Comparison of ENCODE assay signal across 9 cellular contexts in the genomic region with DNA sequence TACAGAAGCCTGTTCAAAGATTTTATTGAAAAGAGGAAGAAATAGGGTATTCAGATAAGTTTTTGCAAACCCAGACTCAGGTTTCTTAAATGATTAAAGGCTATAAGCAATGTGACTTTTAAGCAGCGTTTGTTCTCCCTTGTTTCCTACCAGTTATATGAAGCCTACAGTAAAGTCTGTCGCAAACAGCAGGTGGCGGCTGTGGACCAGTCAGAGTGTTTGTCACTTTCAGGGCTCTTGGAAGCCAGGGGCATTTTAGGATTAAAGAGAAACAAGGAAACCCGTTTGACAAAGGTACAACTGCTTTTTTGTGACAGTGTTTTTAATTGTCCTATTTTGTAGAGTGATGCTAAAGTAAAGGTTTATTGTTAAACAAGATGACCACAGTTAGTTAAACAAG. TPM values are rescaled to one million over a fixed set of nuclear protein-coding genes. Genes with fewer than 3 reads are reported as not detected.
A peak's percentile ranks its signal among the peaks of the same experiment; 100 is the strongest.
DNase-seq lines count a peak whose midpoint lies in the region; ATAC-seq and TF ChIP-seq lines count a peak whose summit lies in the region.
"Had no signal": no experiment of that assay in that cellular context is flagged by ENCODE, and none has a peak within 500 bp of the region (broad histone marks: within the 10 kb centered on the region; RNA-seq: fewer than 3 reads in every experiment).

No MANE protein-coding gene starts in this region.

- TF ChIP-seq CTCF in LNCAP (IDR thresholded peaks at IDR 0.05) (peak; percentile 36; the same call in 1 of the 2 replicates), brain (conservative IDR thresholded peaks at IDR 0.05) (peak; percentile 46 to 62)

- DNase-seq in DMS114 treated with DMSO at 0.1 percent for 48 hours (lab: John Stamatoyannopoulos, UW; ENCODE audit: unreplicated experiment) (peak; percentile 19), lung microvascular endothelial cell (ENCODE audit: low read depth in 2 of 2) (peak; percentile 31 to 69), SKM-1 treated with dmso at 0.1 percent for 144 hours (lab: John Stamatoyannopoulos, UW; ENCODE audit: unreplicated experiment) (no peak), NCI-H1092 treated with DMSO at 0.1 percent for 48 hours (lab: John Stamatoyannopoulos, UW) (no peak)
- DNase-seq in effector CD4-positive, alpha-beta T cell, result no peak
- DNase-seq: NCI-H226 had no signal

- H3K4me1 Mint-ChIP-seq in brain, result peaks cover 34% of the 10 kb centered on the region

- H3K27ac Mint-ChIP-seq in brain, result peak overlapping the region in 4 of 5 experiments; percentile 36 to 79 (median 76)

- no peaks in the 10 kb centered on the region for H3K27me3 Mint-ChIP-seq in brain

- H3K4me3 Mint-ChIP-seq in brain, result peak overlapping the region in 1 of 5 experiments; percentile 18

- H3K36me3 Mint-ChIP-seq in brain, result peaks cover 3% of the 10 kb centered on the region

- ATAC-seq in HG02763 (IDR thresholded peaks at IDR 0.05; ENCODE audit: unreplicated experiment), result no peak

- H3K9me3 Mint-ChIP-seq in brain, result no peaks in the 10 kb centered on the region

RNA-seq across cellular contexts. Expression of a gene that starts 7.7 kb away (rescaled TPM):
- polyA plus RNA-seq in brain (ENCODE audit: insufficient read depth, low read depth, low replicate concordance), result 26.2 TPM
- 5.4 and 6.0 TPM in 2 replicates for total RNA-seq in lung microvascular endothelial cell

RNA-seq across cellular contexts. Expression of a gene that starts 13.6 kb away (rescaled TPM):
- 23.2 TPM for polyA plus RNA-seq in brain (ENCODE audit: insufficient read depth, low read depth, low replicate concordance)
- total RNA-seq in lung microvascular endothelial cell, result 3.8 and 8.3 TPM in 2 replicates

Comparison
In these comparisons a context has a peak if more than half of its experiments do, and no peak if none do; other contexts are left out.
1. DNase-seq: peak in DMS114 treated with DMSO at 0.1 percent for 48 hours (single experiment) and lung microvascular endothelial cell (2 of 2); none in effector CD4-positive, alpha-beta T cell (single experiment), SKM-1 treated with dmso at 0.1 percent for 144 hours (single experiment) and NCI-H1092 treated with DMSO at 0.1 percent for 48 hours (single experiment).